ENCODE assay signal across 1 cellular context in the genomic region with DNA sequence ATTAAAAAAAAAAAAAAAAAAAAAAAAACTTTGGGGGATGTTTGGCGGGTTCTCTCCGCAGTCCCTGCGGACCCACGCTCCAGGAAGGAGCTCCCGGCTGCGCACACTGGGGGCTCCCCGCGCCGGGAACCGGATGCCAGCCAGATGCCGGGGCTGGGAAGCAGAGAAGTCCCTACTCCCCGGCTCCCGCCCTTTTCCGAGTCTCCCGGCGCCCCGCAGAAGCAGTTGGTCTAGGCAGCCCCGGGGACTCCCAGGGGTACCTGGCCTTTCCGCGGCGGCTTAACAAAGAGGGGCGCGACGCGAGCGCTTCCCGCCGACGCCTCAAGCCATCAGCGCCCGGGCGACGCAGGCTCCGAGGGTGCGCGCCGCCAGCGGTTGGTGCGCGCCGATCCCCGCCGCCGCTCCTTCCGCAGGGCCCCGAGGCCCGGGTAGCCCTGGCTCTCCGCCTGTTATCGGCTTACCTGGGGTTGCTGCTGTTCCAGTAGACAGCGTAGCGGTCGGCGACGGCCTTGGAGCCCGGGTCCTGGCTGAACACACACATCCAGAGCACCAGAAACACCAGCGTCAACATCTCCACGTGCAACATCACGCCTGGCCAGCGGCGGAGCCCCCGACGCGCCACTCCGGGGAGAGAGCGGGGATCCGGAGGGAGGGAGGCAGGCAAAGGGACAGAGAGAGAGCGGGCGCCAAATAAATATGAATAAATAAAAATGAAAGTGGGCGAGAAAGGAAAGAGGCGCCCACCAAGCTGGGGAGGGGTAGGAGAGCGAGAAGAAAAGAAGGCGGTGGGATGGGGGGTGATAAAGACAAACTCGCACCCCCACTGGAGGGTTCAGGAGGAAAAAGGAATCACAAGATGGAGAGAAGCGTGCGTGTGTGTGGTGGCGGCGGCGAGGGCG.
A peak's percentile ranks its signal among the peaks of the same experiment; 100 is the strongest.
TF ChIP-seq lines count a peak whose summit lies in the region.

No MANE protein-coding gene starts in this region.

TF ChIP-seq in WTC11, 78 proteins besides CTCF, POLR2A, EP300 and RAD21 (continued from another document and continues in another):
- TF ChIP-seq FOXP1 (CRISPR knock-in tag; IDR thresholded peaks at IDR 0.05; ENCODE audit: borderline replicate concordance) (peak; percentile 80), SMAD4 (CRISPR knock-in tag; IDR thresholded peaks at IDR 0.05) (no peak), ZNF263 (CRISPR knock-in tag; IDR thresholded peaks at IDR 0.05; ENCODE audit: low read depth) (no peak), ATF2 (CRISPR knock-in tag; IDR thresholded peaks at IDR 0.05; ENCODE audit: borderline replicate concordance, low read depth) (no peak), ZBTB43 (CRISPR knock-in tag; IDR thresholded peaks at IDR 0.05) (peak; percentile 59; the same call in 1 of the 2 replicates), PRRX2 (CRISPR knock-in tag; IDR thresholded peaks at IDR 0.05) (no peak; the same call in 1 of the 2 replicates), ZNF121 (CRISPR knock-in tag; IDR thresholded peaks at IDR 0.05) (no peak), ATF1 (CRISPR knock-in tag; IDR thresholded peaks at IDR 0.05) (no peak), ZBTB21 (CRISPR knock-in tag; IDR thresholded peaks at IDR 0.05; ENCODE audit: borderline replicate concordance) (0 out of 2 replicates have a peak, but pooled peaks have one; percentile 56), SP1 (CRISPR knock-in tag; conservative IDR thresholded peaks at IDR 0.05) (no peak; the same call in 1 of the 2 replicates), CREM (CRISPR knock-in tag; IDR thresholded peaks at IDR 0.05) (peak; percentile 73; the same call in 1 of the 2 replicates), ARID4B (CRISPR knock-in tag; IDR thresholded peaks at IDR 0.05; ENCODE audit: borderline replicate concordance) (peak; percentile 34; the same call in 1 of the 2 replicates), ZNF396 (CRISPR knock-in tag; IDR thresholded peaks at IDR 0.05; ENCODE audit: borderline replicate concordance) (no peak), MLX (CRISPR knock-in tag; IDR thresholded peaks at IDR 0.05) (peak; percentile 53; the same call in 1 of the 2 replicates), CBFB (CRISPR knock-in tag; IDR thresholded peaks at IDR 0.05; ENCODE audit: low read depth) (no peak), ZNF232 (CRISPR knock-in tag; IDR thresholded peaks at IDR 0.05) (peak; percentile 57; the same call in 1 of the 2 replicates), PREB (CRISPR knock-in tag; IDR thresholded peaks at IDR 0.05; ENCODE audit: borderline replicate concordance) (no peak), MAX (CRISPR knock-in tag; IDR thresholded peaks at IDR 0.05) (no peak; the same call in 1 of the 2 replicates), IRF2 (CRISPR knock-in tag; IDR thresholded peaks at IDR 0.05; ENCODE audit: borderline replicate concordance, low read depth) (no peak), NFYB (CRISPR knock-in tag; conservative IDR thresholded peaks at IDR 0.05; ENCODE audit: low read depth) (0 out of 2 replicates have a peak, but pooled peaks have one; percentile 5), TP53 (CRISPR knock-in tag; IDR thresholded peaks at IDR 0.05) (peak; percentile 61; the same call in 1 of the 2 replicates), STAT6 (CRISPR knock-in tag; conservative IDR thresholded peaks at IDR 0.05; ENCODE audit: low read depth) (no peak), TEAD4 (CRISPR knock-in tag; IDR thresholded peaks at IDR 0.05) (no peak), TEAD1 (CRISPR knock-in tag; IDR thresholded peaks at IDR 0.05) (no peak)
- TF ChIP-seq, protein P1, sequence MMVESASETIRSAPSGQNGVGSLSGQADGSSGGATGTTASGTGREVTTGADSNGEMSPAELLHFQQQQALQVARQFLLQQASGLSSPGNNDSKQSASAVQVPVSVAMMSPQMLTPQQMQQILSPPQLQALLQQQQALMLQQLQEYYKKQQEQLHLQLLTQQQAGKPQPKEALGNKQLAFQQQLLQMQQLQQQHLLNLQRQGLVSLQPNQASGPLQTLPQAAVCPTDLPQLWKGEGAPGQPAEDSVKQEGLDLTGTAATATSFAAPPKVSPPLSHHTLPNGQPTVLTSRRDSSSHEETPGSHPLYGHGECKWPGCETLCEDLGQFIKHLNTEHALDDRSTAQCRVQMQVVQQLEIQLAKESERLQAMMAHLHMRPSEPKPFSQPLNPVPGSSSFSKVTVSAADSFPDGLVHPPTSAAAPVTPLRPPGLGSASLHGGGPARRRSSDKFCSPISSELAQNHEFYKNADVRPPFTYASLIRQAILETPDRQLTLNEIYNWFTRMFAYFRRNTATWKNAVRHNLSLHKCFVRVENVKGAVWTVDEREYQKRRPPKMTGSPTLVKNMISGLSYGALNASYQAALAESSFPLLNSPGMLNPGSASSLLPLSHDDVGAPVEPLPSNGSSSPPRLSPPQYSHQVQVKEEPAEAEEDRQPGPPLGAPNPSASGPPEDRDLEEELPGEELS (CRISPR knock-in tag; IDR thresholded peaks at IDR 0.05), result peak; percentile 14; the same call in 1 of the 2 replicates
- TF ChIP-seq, protein P2, sequence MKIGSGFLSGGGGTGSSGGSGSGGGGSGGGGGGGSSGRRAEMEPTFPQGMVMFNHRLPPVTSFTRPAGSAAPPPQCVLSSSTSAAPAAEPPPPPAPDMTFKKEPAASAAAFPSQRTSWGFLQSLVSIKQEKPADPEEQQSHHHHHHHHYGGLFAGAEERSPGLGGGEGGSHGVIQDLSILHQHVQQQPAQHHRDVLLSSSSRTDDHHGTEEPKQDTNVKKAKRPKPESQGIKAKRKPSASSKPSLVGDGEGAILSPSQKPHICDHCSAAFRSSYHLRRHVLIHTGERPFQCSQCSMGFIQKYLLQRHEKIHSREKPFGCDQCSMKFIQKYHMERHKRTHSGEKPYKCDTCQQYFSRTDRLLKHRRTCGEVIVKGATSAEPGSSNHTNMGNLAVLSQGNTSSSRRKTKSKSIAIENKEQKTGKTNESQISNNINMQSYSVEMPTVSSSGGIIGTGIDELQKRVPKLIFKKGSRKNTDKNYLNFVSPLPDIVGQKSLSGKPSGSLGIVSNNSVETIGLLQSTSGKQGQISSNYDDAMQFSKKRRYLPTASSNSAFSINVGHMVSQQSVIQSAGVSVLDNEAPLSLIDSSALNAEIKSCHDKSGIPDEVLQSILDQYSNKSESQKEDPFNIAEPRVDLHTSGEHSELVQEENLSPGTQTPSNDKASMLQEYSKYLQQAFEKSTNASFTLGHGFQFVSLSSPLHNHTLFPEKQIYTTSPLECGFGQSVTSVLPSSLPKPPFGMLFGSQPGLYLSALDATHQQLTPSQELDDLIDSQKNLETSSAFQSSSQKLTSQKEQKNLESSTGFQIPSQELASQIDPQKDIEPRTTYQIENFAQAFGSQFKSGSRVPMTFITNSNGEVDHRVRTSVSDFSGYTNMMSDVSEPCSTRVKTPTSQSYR (CRISPR knock-in tag; IDR thresholded peaks at IDR 0.05), result no peak
- TF ChIP-seq, protein P3, sequence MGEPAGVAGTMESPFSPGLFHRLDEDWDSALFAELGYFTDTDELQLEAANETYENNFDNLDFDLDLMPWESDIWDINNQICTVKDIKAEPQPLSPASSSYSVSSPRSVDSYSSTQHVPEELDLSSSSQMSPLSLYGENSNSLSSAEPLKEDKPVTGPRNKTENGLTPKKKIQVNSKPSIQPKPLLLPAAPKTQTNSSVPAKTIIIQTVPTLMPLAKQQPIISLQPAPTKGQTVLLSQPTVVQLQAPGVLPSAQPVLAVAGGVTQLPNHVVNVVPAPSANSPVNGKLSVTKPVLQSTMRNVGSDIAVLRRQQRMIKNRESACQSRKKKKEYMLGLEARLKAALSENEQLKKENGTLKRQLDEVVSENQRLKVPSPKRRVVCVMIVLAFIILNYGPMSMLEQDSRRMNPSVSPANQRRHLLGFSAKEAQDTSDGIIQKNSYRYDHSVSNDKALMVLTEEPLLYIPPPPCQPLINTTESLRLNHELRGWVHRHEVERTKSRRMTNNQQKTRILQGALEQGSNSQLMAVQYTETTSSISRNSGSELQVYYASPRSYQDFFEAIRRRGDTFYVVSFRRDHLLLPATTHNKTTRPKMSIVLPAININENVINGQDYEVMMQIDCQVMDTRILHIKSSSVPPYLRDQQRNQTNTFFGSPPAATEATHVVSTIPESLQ (CRISPR knock-in tag; IDR thresholded peaks at IDR 0.05), result no peak
